35 cellular contexts compared by ENCODE assay signal in genomic region chr6:144820270-144820669, GRCh38.
DNase-seq lines count a peak whose midpoint lies in the region; ATAC-seq and TF ChIP-seq lines count a peak whose summit lies in the region.
"Had no signal": no experiment of that assay in that cellular context is flagged by ENCODE, and none has a peak within 500 bp of the region (broad histone marks: within the 10 kb centered on the region; RNA-seq: fewer than 3 reads in every experiment).

No MANE protein-coding gene starts in this region.

- H3K4me3 ChIP-seq in NB4 (ENCODE audit: low read depth, low read length) = no peak overlapping the region
- H3K4me3 ChIP-seq: cardiac muscle cell, coronary artery, HAP-1, left lung, pancreas, upper lobe of right lung had no signal

- TF ChIP-seq CTCF in GM10266 (IDR thresholded peaks at IDR 0.05; ENCODE audit: control insufficient read depth, insufficient read depth, low read depth, missing control alignments) (no peak), NB4 (IDR thresholded peaks at IDR 0.05; ENCODE audit: low read depth, low read length) (no peak)

- peaks cover 52% of the 10 kb centered on the region for H3K36me3 Mint-ChIP-seq in effector memory CD8-positive, alpha-beta T cell (ENCODE audit: insufficient read depth)
- H3K36me3 Mint-ChIP-seq: activated naive CD4-positive, alpha-beta T cell treated with anti-CD3 and anti-CD28 coated beads, Interleukin-2, amount 50 U/mL, for 72 hours had no signal

- DNase-seq in GM10266 (ENCODE audit: extremely low spot score) (peak; percentile 6), NB4 (ENCODE audit: low read depth) (peak; percentile 6), medulla oblongata (ENCODE audit: extremely low spot score) (no peak), DMS153 (lab: John Stamatoyannopoulos, UW) (no peak), pons (ENCODE audit: low spot score) (no peak)
- DNase-seq in effector memory CD8-positive, alpha-beta T cell = no peak
- DNase-seq: activated CD4-positive, alpha-beta T cell treated with anti-CD3 and anti-CD28 coated beads for 4 hours; activated CD8-positive, alpha-beta memory T cell treated with anti-CD3 and anti-CD28 coated beads for 24 hours; activated effector memory CD4-positive, alpha-beta T cell treated with Interleukin-2 at 50 U/mL for 16 hours; activated T-cell treated with anti-CD3 and anti-CD28 coated beads for 4 hours; aorta; Caco-2; effector memory CD4-positive, alpha-beta T cell; erythroblast; glutamatergic neuron; KG1; left lung; mesenchymal stem cell; MM.1S; NCI-H2029 treated with DMSO at 0.1 percent for 48 hours; NCI-H2227 treated with DMSO at 0.1 percent for 48 hours; NCI-H526 treated with DMSO at 0.1 percent for 48 hours; pancreas; SHP77 treated with DMSO at 0.1 percent for 48 hours; small intestine; stimulated activated naive CD4-positive, alpha-beta T cell; T-helper 9 cell; upper lobe of right lung had no signal

- H3K27me3 Mint-ChIP-seq in effector memory CD8-positive, alpha-beta T cell = no peaks in the 10 kb centered on the region

- H3K9me3 Mint-ChIP-seq in effector memory CD8-positive, alpha-beta T cell = no peaks in the 10 kb centered on the region
- H3K9me3 Mint-ChIP-seq: activated naive CD4-positive, alpha-beta T cell treated with anti-CD3 and anti-CD28 coated beads, Interleukin-2, amount 50 U/mL, for 72 hours; CD14-positive monocyte; neural crest cell had no signal

- peak; percentile 71 for ATAC-seq in GM21381 (IDR thresholded peaks at IDR 0.05; ENCODE audit: unreplicated experiment)
- ATAC-seq in effector memory CD8-positive, alpha-beta T cell (replicated peaks) = peak; percentile 61
- ATAC-seq: activated naive CD4-positive, alpha-beta T cell treated with anti-CD3 and anti-CD28 coated beads, Interleukin-2, amount 50 U/mL, for 72 hours; left lung; pancreas; upper lobe of right lung had no signal

- peaks cover 12 to 27% of the 10 kb centered on the region in 2 donors for H3K4me1 Mint-ChIP-seq in effector memory CD8-positive, alpha-beta T cell (ENCODE audit: low read depth in 2 of 2)
- H3K4me1 Mint-ChIP-seq: CD14-positive monocyte had no signal

- H3K27ac Mint-ChIP-seq in effector memory CD8-positive, alpha-beta T cell = peak overlapping the region in 1 of 2 donors; percentile 70
- H3K27ac Mint-ChIP-seq: activated naive CD4-positive, alpha-beta T cell treated with anti-CD3 and anti-CD28 coated beads, Interleukin-2, amount 50 U/mL, for 72 hours; CD14-positive monocyte had no signal

- H3K4me3 Mint-ChIP-seq in effector memory CD8-positive, alpha-beta T cell = peak overlapping the region in 1 of 2 donors; percentile 28
- H3K4me3 Mint-ChIP-seq: CD14-positive monocyte, neural crest cell had no signal

- no peak for TF ChIP-seq POLR2A in NB4 (IDR thresholded peaks at IDR 0.05; ENCODE audit: extremely low read depth, insufficient read length)

Comparison
In these comparisons a context has a peak if more than half of its experiments do, and no peak if none do; other contexts are left out.
1. DNase-seq: peak in GM10266 (single experiment) and NB4 (single experiment); none in effector memory CD8-positive, alpha-beta T cell (0 of 3), medulla oblongata (single experiment), DMS153 (single experiment) and pons (single experiment).